ENCODE assay signal across 8 cellular contexts in the genomic region with DNA sequence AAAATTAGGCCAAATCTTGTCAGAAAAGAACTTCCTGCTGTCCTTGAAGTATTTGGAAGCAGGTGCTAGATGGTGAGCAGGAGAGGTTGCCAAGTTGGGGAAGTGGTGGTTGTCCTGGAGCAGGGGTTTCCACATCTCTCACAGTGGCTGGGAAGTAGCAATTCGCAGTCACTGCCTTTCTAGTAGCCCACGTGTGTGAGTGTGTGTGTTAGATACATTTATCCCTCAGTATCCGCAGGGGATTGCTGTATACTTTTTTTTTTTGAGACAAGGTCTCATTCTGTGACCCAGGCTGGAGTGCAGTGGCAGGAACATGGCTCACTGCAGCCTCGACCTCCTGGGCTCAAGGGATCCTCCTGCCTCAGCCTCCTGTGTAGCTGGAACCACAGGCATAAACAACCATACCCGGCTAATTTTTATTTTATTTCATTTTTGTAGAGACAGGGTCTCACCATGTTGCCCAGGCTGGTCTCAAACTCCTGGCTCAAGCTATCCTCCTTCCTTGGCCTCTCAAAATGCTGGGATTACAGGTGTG. TPM values are rescaled to one million over a fixed set of nuclear protein-coding genes. Genes with fewer than 3 reads are reported as not detected.
DNase-seq lines count a peak whose midpoint lies in the region; ATAC-seq, FAIRE-seq and TF ChIP-seq lines count a peak whose summit lies in the region.

No MANE protein-coding gene starts in this region.

- TF ChIP-seq POLR2A in adrenal gland (IDR thresholded peaks at IDR 0.05): no peak

- intact Hi-C loops in activated CD4-positive, alpha-beta T cell treated with anti-CD3 and anti-CD28 coated beads, Interleukin-2, amount 10 ng/mL, durations not matched to agents 24 days and 14 days (cut with micrococcal nuclease): no loop called here
- intact Hi-C loops in adrenal gland (cut with DNase I): loop anchor here in 1 of 2 donors (10.0 kb wide), 1 partner anchor 281 kb away; no protein-coding TSS in a partner anchor

- H3K4me3 Mint-ChIP-seq in activated CD4-positive, alpha-beta T cell treated with anti-CD3 and anti-CD28 coated beads, Interleukin-2, amount 10 ng/mL, durations not matched to agents 24 days and 14 days: peak overlapping the region; percentile 89

- H3K27ac Mint-ChIP-seq in activated CD4-positive, alpha-beta T cell treated with anti-CD3 and anti-CD28 coated beads, Interleukin-2, amount 10 ng/mL, durations not matched to agents 24 days and 14 days: peak overlapping the region; percentile 93

- peaks cover 20% of the 10 kb centered on the region for H3K4me1 Mint-ChIP-seq in activated CD4-positive, alpha-beta T cell treated with anti-CD3 and anti-CD28 coated beads, Interleukin-2, amount 10 ng/mL, durations not matched to agents 24 days and 14 days

- no peak for ATAC-seq in HG02571 (IDR thresholded peaks at IDR 0.05; ENCODE audit: unreplicated experiment)

- H3K27ac ChIP-seq in adrenal gland (peak overlapping the region; percentile 26 to 96 (median 90)), iPS-18a (ENCODE audit: low read length) (peak overlapping the region; percentile 97), skin epidermis (peak overlapping the region in 20 of 21 experiments; percentile 75 to 99 (median 94))

- TF ChIP-seq CTCF in adrenal gland (IDR thresholded peaks at IDR 0.05): no peak

- DNase-seq in activated CD4-positive, alpha-beta T cell treated with anti-CD3 and anti-CD28 coated beads, Interleukin-2, amount 10 ng/mL, durations not matched to agents 24 days and 14 days: peak; percentile 68
- DNase-seq in activated CD4-positive, alpha-beta T cell treated with anti-CD3 and anti-CD28 coated beads for 1 hour: no peak
- peak; percentile 4 for DNase-seq in NCI-H146 treated with DMSO at 0.1 percent for 48 hours (lab: John Stamatoyannopoulos, UW; ENCODE audit: unreplicated experiment)
- DNase-seq in adrenal gland: peak in 6 of 7 donors; percentile 50 to 80 (median 67)
- no peak for DNase-seq in frontal cortex (ENCODE audit: low spot score in 2 of 2)

- WGBS in adrenal gland, 4 donors: 22 to 27% (median 25%) methylated on average over 5 of the region's 5 CpGs

- no peaks in the 10 kb centered on the region for H3K36me3 ChIP-seq in adrenal gland (replicated peaks in 1 of 2)
- H3K36me3 ChIP-seq in iPS-18a (ENCODE audit: control insufficient read depth, low read depth, low read length): peaks cover 10% of the 10 kb centered on the region

- H3K9me3 Mint-ChIP-seq in activated CD4-positive, alpha-beta T cell treated with anti-CD3 and anti-CD28 coated beads, Interleukin-2, amount 10 ng/mL, durations not matched to agents 24 days and 14 days: no peaks in the 10 kb centered on the region

- H3K36me3 Mint-ChIP-seq in activated CD4-positive, alpha-beta T cell treated with anti-CD3 and anti-CD28 coated beads, Interleukin-2, amount 10 ng/mL, durations not matched to agents 24 days and 14 days (ENCODE audit: low read depth): peaks cover 7% of the 10 kb centered on the region

- H3K4me3 ChIP-seq in adrenal gland (peak overlapping the region in 3 of 4 donors; percentile 85 to 87 (median 86)), iPS-18a (ENCODE audit: low read length) (peak overlapping the region; percentile 94), skin epidermis (peak overlapping the region; percentile 74 to 90 (median 80))

- H3K27me3 Mint-ChIP-seq in activated CD4-positive, alpha-beta T cell treated with anti-CD3 and anti-CD28 coated beads, Interleukin-2, amount 10 ng/mL, durations not matched to agents 24 days and 14 days: no peaks in the 10 kb centered on the region

- FAIRE-seq in frontal cortex (lab: Jason Lieb, UNC): no peak

- peak overlapping the region; percentile 98 for H3K9ac ChIP-seq in iPS-18a (ENCODE audit: low read length)

- H3K27me3 ChIP-seq in adrenal gland: no peaks in the 10 kb centered on the region
- no peaks in the 10 kb centered on the region for H3K27me3 ChIP-seq in iPS-18a (ENCODE audit: control insufficient read depth, insufficient read depth, low read length)

- H3K4me1 ChIP-seq in adrenal gland (replicated peaks in 1 of 2): peaks cover 20 to 21% of the 10 kb centered on the region in 2 donors
- H3K4me1 ChIP-seq in iPS-18a (ENCODE audit: control insufficient read depth, low read depth, low read length): peaks cover 3% of the 10 kb centered on the region

- H3K9me3 ChIP-seq in adrenal gland (replicated peaks in 1 of 3) (no peaks in the 10 kb centered on the region), iPS-18a (ENCODE audit: control insufficient read depth, low read depth, low read length) (no peaks in the 10 kb centered on the region)

RNA-seq across cellular contexts. Expression of a gene that starts 0.8 kb away (rescaled TPM):
- 21.4 and 24.5 TPM in 2 replicates for total RNA-seq in activated CD4-positive, alpha-beta T cell treated with anti-CD3 and anti-CD28 coated beads, Interleukin-2, amount 10 ng/mL, durations not matched to agents 24 days and 14 days
- total RNA-seq in adrenal gland (10 to 100 TPM; 19.4 to 36.4 (median 24.7) TPM), frontal cortex (3.7 TPM)
- 10 to 100 TPM; 17.4 to 35.2 (median 31.8) TPM for polyA plus RNA-seq in adrenal gland

RNA-seq across cellular contexts. Expression of a gene that starts 28.8 kb away (rescaled TPM):
- total RNA-seq in activated CD4-positive, alpha-beta T cell treated with anti-CD3 and anti-CD28 coated beads, Interleukin-2, amount 10 ng/mL, durations not matched to agents 24 days and 14 days: 0.92 and 1.3 TPM in 2 replicates
- total RNA-seq in adrenal gland (10 to 100 TPM; 12.9 to 47.2 (median 29.1) TPM), frontal cortex (42.8 TPM)
- 10 to 100 TPM; 10.2 to 22.0 (median 19.7) TPM for polyA plus RNA-seq in adrenal gland

Comparison
In these comparisons a context has a peak if more than half of its experiments do, and no peak if none do; other contexts are left out.
1. DNase-seq: peak in activated CD4-positive, alpha-beta T cell treated with anti-CD3 and anti-CD28 coated beads, Interleukin-2, amount 10 ng/mL, durations not matched to agents 24 days and 14 days (single experiment), NCI-H146 treated with DMSO at 0.1 percent for 48 hours (single experiment) and adrenal gland (6 of 7); none in activated CD4-positive, alpha-beta T cell treated with anti-CD3 and anti-CD28 coated beads for 1 hour (single experiment) and frontal cortex (0 of 2).
2. Peak in every context shown above with its lines, with median percentiles within 50 percentile points of each other: H3K27ac ChIP-seq and H3K4me3 ChIP-seq.